8 cellular contexts compared by ENCODE assay signal in genomic region chr9:121545875-121546423, GRCh38. TPM values are rescaled to one million over a fixed set of nuclear protein-coding genes. Genes with fewer than 3 reads are reported as not detected.
A peak's percentile ranks its signal among the peaks of the same experiment; 100 is the strongest.
DNase-seq lines count a peak whose midpoint lies in the region; ATAC-seq and TF ChIP-seq lines count a peak whose summit lies in the region.

No MANE protein-coding gene starts in this region.

- no peak overlapping the region for H3K27ac ChIP-seq in liver (ENCODE audit: low read depth in 1 of 2, low read length in 2 of 2)

- H3K9me3 ChIP-seq in liver (ENCODE audit: control insufficient read depth in 4 of 4, low read length in 3 of 4) = no peaks in the 10 kb centered on the region

- DNase-seq in 8988T (peak; percentile 91), GM13976 (ENCODE audit: low spot score) (peak; percentile 93), NCI-H226 (peak; percentile 85), chondrocyte (ENCODE audit: low spot score) (peak; percentile 98)
- peak; percentile 71 for DNase-seq in activated CD4-positive, CD25-positive, alpha-beta regulatory T cell treated with anti-CD3 and anti-CD28 coated beads, Interleukin-2, amount 50 U/mL, for 72 hours
- peak; percentile 66 for DNase-seq in stimulated activated CD4-positive, alpha-beta T cell treated with anti-CD3 and anti-CD28 coated beads, Interleukin-4, amount 100 ng/mL, for 24 hours

- peaks cover 0 to 11% (median 3%) of the 10 kb centered on the region in 4 donors for H3K4me1 ChIP-seq in liver (ENCODE audit: control insufficient read depth in 4 of 4, insufficient read depth in 4 of 4, low read length in 3 of 4)

- in situ Hi-C loops in GM13976 (cut with MboI; ENCODE audit: low sequenced_read_pairs, unreplicated experiment) = no loop called here

- peak; percentile 82 for ATAC-seq in HG03139 (IDR thresholded peaks at IDR 0.05; ENCODE audit: unreplicated experiment)

- peaks cover 5% of the 10 kb centered on the region for H3K27me3 Mint-ChIP-seq in chondrocyte (ENCODE audit: low read depth)

- no peaks in the 10 kb centered on the region for H3K36me3 Mint-ChIP-seq in chondrocyte (ENCODE audit: low read depth)

- H3K4me3 Mint-ChIP-seq in chondrocyte (ENCODE audit: unreplicated experiment) = peak overlapping the region; percentile 58

- no peaks in the 10 kb centered on the region for H3K36me3 ChIP-seq in liver (ENCODE audit: control insufficient read depth in 4 of 4, insufficient read depth in 3 of 4, low read depth in 1 of 4, low read length in 3 of 4)

- H3K27me3 ChIP-seq in liver (ENCODE audit: control insufficient read depth in 4 of 4, insufficient read depth in 4 of 4, low read length in 3 of 4) = no peaks in the 10 kb centered on the region

- no peaks in the 10 kb centered on the region for H3K9me3 Mint-ChIP-seq in chondrocyte (ENCODE audit: low read depth)

- peaks cover 16% of the 10 kb centered on the region for H3K4me1 Mint-ChIP-seq in chondrocyte (ENCODE audit: low read depth)

- H3K9ac ChIP-seq in liver (ENCODE audit: low read depth in 1 of 2, low read length in 2 of 2) = no peak overlapping the region

- TF ChIP-seq RAD21 in liver (IDR thresholded peaks at IDR 0.05) = peak; percentile 97 to 99

- H3K27ac Mint-ChIP-seq in chondrocyte (ENCODE audit: unreplicated experiment) = no peak overlapping the region

- no peak overlapping the region for H3K4me3 ChIP-seq in liver (ENCODE audit: low read depth in 1 of 3, low read length in 3 of 3)

- WGBS in liver = 4% methylated on average over 27 of the region's 27 CpGs

- peak; percentile 97 for TF ChIP-seq CTCF in GM13976 (IDR thresholded peaks at IDR 0.05; ENCODE audit: borderline replicate concordance, control extremely low read depth, extremely low read depth, insufficient read depth, missing control alignments)
- peak; percentile 97 for TF ChIP-seq CTCF in chondrocyte (IDR thresholded peaks at IDR 0.05)
- TF ChIP-seq CTCF in liver (IDR thresholded peaks at IDR 0.05; ENCODE audit: low read depth, low read length, missing input control) = peak; percentile 91

TF ChIP-seq in liver, 16 proteins besides CTCF, POLR2A, EP300 and RAD21:
- TF ChIP-seq NR2F2 (IDR thresholded peaks at IDR 0.05) (peak; percentile 27), SP1 (IDR thresholded peaks at IDR 0.05) (peak; percentile 28)
- TF ChIP-seq, protein P1, sequence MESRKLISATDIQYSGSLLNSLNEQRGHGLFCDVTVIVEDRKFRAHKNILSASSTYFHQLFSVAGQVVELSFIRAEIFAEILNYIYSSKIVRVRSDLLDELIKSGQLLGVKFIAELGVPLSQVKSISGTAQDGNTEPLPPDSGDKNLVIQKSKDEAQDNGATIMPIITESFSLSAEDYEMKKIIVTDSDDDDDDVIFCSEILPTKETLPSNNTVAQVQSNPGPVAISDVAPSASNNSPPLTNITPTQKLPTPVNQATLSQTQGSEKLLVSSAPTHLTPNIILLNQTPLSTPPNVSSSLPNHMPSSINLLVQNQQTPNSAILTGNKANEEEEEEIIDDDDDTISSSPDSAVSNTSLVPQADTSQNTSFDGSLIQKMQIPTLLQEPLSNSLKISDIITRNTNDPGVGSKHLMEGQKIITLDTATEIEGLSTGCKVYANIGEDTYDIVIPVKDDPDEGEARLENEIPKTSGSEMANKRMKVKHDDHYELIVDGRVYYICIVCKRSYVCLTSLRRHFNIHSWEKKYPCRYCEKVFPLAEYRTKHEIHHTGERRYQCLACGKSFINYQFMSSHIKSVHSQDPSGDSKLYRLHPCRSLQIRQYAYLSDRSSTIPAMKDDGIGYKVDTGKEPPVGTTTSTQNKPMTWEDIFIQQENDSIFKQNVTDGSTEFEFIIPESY (IDR thresholded peaks at IDR 0.05) = no peak

RNA-seq across cellular contexts. Expression of gene GGTA1, which starts 46.3 kb away (rescaled TPM):
- total RNA-seq in chondrocyte (0.46 to 3.2 TPM (median 2.5 TPM) in 3 replicates), liver (1 to 10 TPM; 2.4 to 3.3 TPM)
- polyA plus RNA-seq in liver = 1 to 10 TPM; 2.5 to 3.1 TPM
